ENCODE assay signal across 1 cellular context in genomic region chrX:53440631-53441517, GRCh38.
TF ChIP-seq lines count a peak whose summit lies in the region.

No MANE protein-coding gene starts in this region.

TF ChIP-seq in HCT116, 20 proteins besides CTCF, POLR2A, EP300 and RAD21 (continued from another document):
- TF ChIP-seq, protein P1, sequence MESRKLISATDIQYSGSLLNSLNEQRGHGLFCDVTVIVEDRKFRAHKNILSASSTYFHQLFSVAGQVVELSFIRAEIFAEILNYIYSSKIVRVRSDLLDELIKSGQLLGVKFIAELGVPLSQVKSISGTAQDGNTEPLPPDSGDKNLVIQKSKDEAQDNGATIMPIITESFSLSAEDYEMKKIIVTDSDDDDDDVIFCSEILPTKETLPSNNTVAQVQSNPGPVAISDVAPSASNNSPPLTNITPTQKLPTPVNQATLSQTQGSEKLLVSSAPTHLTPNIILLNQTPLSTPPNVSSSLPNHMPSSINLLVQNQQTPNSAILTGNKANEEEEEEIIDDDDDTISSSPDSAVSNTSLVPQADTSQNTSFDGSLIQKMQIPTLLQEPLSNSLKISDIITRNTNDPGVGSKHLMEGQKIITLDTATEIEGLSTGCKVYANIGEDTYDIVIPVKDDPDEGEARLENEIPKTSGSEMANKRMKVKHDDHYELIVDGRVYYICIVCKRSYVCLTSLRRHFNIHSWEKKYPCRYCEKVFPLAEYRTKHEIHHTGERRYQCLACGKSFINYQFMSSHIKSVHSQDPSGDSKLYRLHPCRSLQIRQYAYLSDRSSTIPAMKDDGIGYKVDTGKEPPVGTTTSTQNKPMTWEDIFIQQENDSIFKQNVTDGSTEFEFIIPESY (IDR thresholded peaks at IDR 0.05; ENCODE audit: extremely low read depth, insufficient replicate concordance, low read length): no peak
- no peak for TF ChIP-seq ELF1 (IDR thresholded peaks at IDR 0.05; ENCODE audit: borderline replicate concordance, low read depth)
- peak; percentile 78 for TF ChIP-seq TCF7L2 (IDR thresholded peaks at IDR 0.05; ENCODE audit: borderline replicate concordance, extremely low read depth, insufficient read depth, insufficient read length)
- no peak for TF ChIP-seq SP1 (IDR thresholded peaks at IDR 0.05; ENCODE audit: low read depth)
- no peak for TF ChIP-seq ZNF274 (IDR thresholded peaks at IDR 0.05; ENCODE audit: low read depth, low read length)
- TF ChIP-seq CBX3 (IDR thresholded peaks at IDR 0.05; ENCODE audit: low read depth): no peak
- TF ChIP-seq, protein P2, sequence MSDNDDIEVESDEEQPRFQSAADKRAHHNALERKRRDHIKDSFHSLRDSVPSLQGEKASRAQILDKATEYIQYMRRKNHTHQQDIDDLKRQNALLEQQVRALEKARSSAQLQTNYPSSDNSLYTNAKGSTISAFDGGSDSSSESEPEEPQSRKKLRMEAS (IDR thresholded peaks at IDR 0.05): no peak
- no peak for TF ChIP-seq YY1 (IDR thresholded peaks at IDR 0.05; ENCODE audit: extremely low read depth, insufficient replicate concordance, low read depth, low read length)
- no peak for TF ChIP-seq SRF (IDR thresholded peaks at IDR 0.05; ENCODE audit: low read depth)
- TF ChIP-seq SIN3A (IDR thresholded peaks at IDR 0.05; ENCODE audit: low read depth): no peak
- TF ChIP-seq POLR2AphosphoS5 (IDR thresholded peaks at IDR 0.05; ENCODE audit: low read depth, low read length): peak; percentile 52
- TF ChIP-seq ATF3 (IDR thresholded peaks at IDR 0.05): no peak
